ENCODE assay signal across 8 cellular contexts in genomic region chr3:134364061-134364935, GRCh38. TPM values are rescaled to one million over a fixed set of nuclear protein-coding genes. Genes with fewer than 3 reads are reported as not detected.
DNase-seq lines count a peak whose midpoint lies in the region; ATAC-seq, FAIRE-seq and TF ChIP-seq lines count a peak whose summit lies in the region.

No MANE protein-coding gene starts in this region.

- H3K9me3 ChIP-seq in A549 (no peaks in the 10 kb centered on the region), GM23248 (ENCODE audit: low read depth) (no peaks in the 10 kb centered on the region), gastrocnemius medialis (no peaks in the 10 kb centered on the region)

- H3K36me3 ChIP-seq in GM23248 (ENCODE audit: low read depth): peaks cover 88% of the 10 kb centered on the region
- peaks cover 0 to 36% of the 10 kb centered on the region in 2 donors for H3K36me3 ChIP-seq in gastrocnemius medialis

- 0% methylated on average over 13 of the region's 37 CpGs for WGBS in A549 (ENCODE audit: missing lambda C conversion rate)
- WGBS in GM23248 (ENCODE audit: low coverage in 1 of 2, low lambda C conversion rate in 2 of 2, missing lambda C conversion rate in 2 of 2), 2 experiments: 0 to 3% methylated on average over 14 to 34 of the region's 37 CpGs

- TF ChIP-seq EP300 in A549 (IDR thresholded peaks at IDR 0.05): peak; percentile 68 to 86; a peak in 3 of 5 replicates

- H2AFZ ChIP-seq in GM23248: no peak overlapping the region

- TF ChIP-seq CTCF in A549 (IDR thresholded peaks at IDR 0.05): no peak
- TF ChIP-seq CTCF in gastrocnemius medialis (IDR thresholded peaks at IDR 0.05 in 4 of 5, conservative IDR thresholded peaks at IDR 0.05 in 1 of 5): no peak

- TF ChIP-seq POLR2A in A549 (IDR thresholded peaks at IDR 0.05; ENCODE audit: low read length) (no peak), gastrocnemius medialis (IDR thresholded peaks at IDR 0.05) (no peak)

- H3K4me2 ChIP-seq in A549 (peak overlapping the region; percentile 93), GM23248 (ENCODE audit: unreplicated experiment) (peak overlapping the region; percentile 77)

- peak overlapping the region; percentile 31; the same call in 2 of the 3 replicates for H3K4me3 ChIP-seq in A549
- H3K4me3 ChIP-seq in GM23248: peak overlapping the region; percentile 56
- peak overlapping the region; percentile 39 to 49 (median 44) for H3K4me3 ChIP-seq in gastrocnemius medialis

- H3K9me2 ChIP-seq in GM23248 (ENCODE audit: insufficient read depth): no peaks in the 10 kb centered on the region

- H3K27me3 ChIP-seq in GM23248 (replicated peaks; ENCODE audit: insufficient read depth) (no peaks in the 10 kb centered on the region), gastrocnemius medialis (no peaks in the 10 kb centered on the region)

- no peaks in the 10 kb centered on the region for H4K20me1 ChIP-seq in GM23248 (ENCODE audit: insufficient read depth)

- H3K4me1 ChIP-seq in A549 (peaks cover 97% of the 10 kb centered on the region), GM23248 (ENCODE audit: insufficient read depth) (peaks cover 96% of the 10 kb centered on the region), gastrocnemius medialis (peaks cover 81 to 98% of the 10 kb centered on the region in 2 donors)

- peaks cover 94% of the 10 kb centered on the region for H3F3A ChIP-seq in GM23248 (ENCODE audit: insufficient read depth)

- FAIRE-seq in A549 (lab: Jason Lieb, UNC): no peak

- peak in 1 of 2 experiments; percentile 37; a peak in 2 of 5 replicates for TF ChIP-seq RAD21 in A549 (conservative IDR thresholded peaks at IDR 0.05 in 1 of 2, IDR thresholded peaks at IDR 0.05 in 1 of 2)

- in situ Hi-C loops in GM23248 (cut with MboI): loop anchor here (5.0 kb wide), 1 partner anchor 108 kb away; no protein-coding TSS in a partner anchor
- in situ Hi-C loops in gastrocnemius medialis (cut with MboI; ENCODE audit: low sequenced_read_pairs in 4 of 4): no loop called here

- POLR2A ChIA-PET in A549 (lab: Yijun Ruan, JAX): interaction anchor here (0.5 to 4.8 kb wide), 14 partner anchors 10 to 1156 kb away, joined by 3 to 88 read pairs (median 6); partner anchors contain the start of gene AMOTL2

- H3K27ac ChIP-seq in A549 (peak overlapping the region; percentile 99 to 100), GM23248 (peak overlapping the region; percentile 99), gastrocnemius medialis (peak overlapping the region; percentile 72 to 99 (median 97))

- CTCF ChIA-PET in A549 (lab: Yijun Ruan, JAX): interaction anchor here (0.9 to 31.4 kb wide), 15 partner anchors 8 to 152 kb away, joined by 3 to 356 read pairs (median 4); partner anchors contain the start of genes AMOTL2, ANAPC13 and CEP63

- intact Hi-C loops in gastrocnemius medialis (cut with DNase I; ENCODE audit: low total_unique reads): loop anchor here (1.0 to 10.0 kb wide), 5 partner anchors 9 to 1639 kb away; partner anchors contain the start of genes CDV3, NPHP3 and RYK

- DNase-seq in A549 (ENCODE audit: low read depth in 1 of 2, low spot score in 1 of 2) (peak; percentile 93 to 94), GM23248 (peak; percentile 99), RPMI7951 (ENCODE audit: low read depth) (peak; percentile 97), cerebellum (ENCODE audit: low spot score) (peak; percentile 35), iPS-NIHi7 (ENCODE audit: extremely low spot score) (peak; percentile 92), gastrocnemius medialis (peak; percentile 88 to 95), GM19240 (ENCODE audit: insufficient read length, low spot score) (no peak)

- peak; percentile 74 to 82 for ATAC-seq in A549
- peak; percentile 82 to 87 for ATAC-seq in gastrocnemius medialis
- no peak for ATAC-seq in GM18520 (IDR thresholded peaks at IDR 0.05; ENCODE audit: unreplicated experiment)

- peak overlapping the region; percentile 100 for H3K9ac ChIP-seq in GM23248

- H3K79me2 ChIP-seq in GM23248 (ENCODE audit: insufficient read depth): peaks cover 74% of the 10 kb centered on the region

TF ChIP-seq in A549, 52 proteins besides CTCF, POLR2A, EP300 and RAD21:
- no peak for TF ChIP-seq MAZ (IDR thresholded peaks at IDR 0.05; ENCODE audit: borderline replicate concordance, low read depth, low read length)
- peak in 1 of 2 experiments; percentile 28; a peak in 1 of 4 replicates for TF ChIP-seq CEBPB (IDR thresholded peaks at IDR 0.05)
- 0 out of 2 replicates have a peak, but pooled peaks have one; percentile 14 for TF ChIP-seq FOSL2 (IDR thresholded peaks at IDR 0.05)
- peak; percentile 36; the same call in 1 of the 2 replicates for TF ChIP-seq FOSL2 (CRISPR knock-in tag; IDR thresholded peaks at IDR 0.05)
- no peak for TF ChIP-seq MAFK (IDR thresholded peaks at IDR 0.05; ENCODE audit: partially characterized antibody)
- TF ChIP-seq RNF2 (IDR thresholded peaks at IDR 0.05; ENCODE audit: borderline replicate concordance, low read depth): no peak
- peak; percentile 43; the same call in 1 of the 3 replicates for TF ChIP-seq BCL3 (IDR thresholded peaks at IDR 0.05)
- peak; percentile 98 for TF ChIP-seq HOXB5 (CRISPR knock-in tag; IDR thresholded peaks at IDR 0.05)
- peak; percentile 65 for TF ChIP-seq BHLHE40 (IDR thresholded peaks at IDR 0.05; ENCODE audit: low read depth, low read length)
- no peak for TF ChIP-seq PHF8 (IDR thresholded peaks at IDR 0.05; ENCODE audit: borderline replicate concordance, low read depth)
- TF ChIP-seq SMC3 (IDR thresholded peaks at IDR 0.05): peak; percentile 32; the same call in 2 of the 3 replicates
- peak; percentile 82 for TF ChIP-seq GATA3 (IDR thresholded peaks at IDR 0.05; ENCODE audit: borderline replicate concordance)
- peak in 1 of 2 experiments; percentile 86; a peak in 3 of 5 replicates for TF ChIP-seq JUN (IDR thresholded peaks at IDR 0.05)
- no peak for TF ChIP-seq ESRRA (IDR thresholded peaks at IDR 0.05; ENCODE audit: borderline replicate concordance, low read length)
- peak; percentile 47 for TF ChIP-seq JUNB (IDR thresholded peaks at IDR 0.05)
- TF ChIP-seq PBX3 (IDR thresholded peaks at IDR 0.05): peak; percentile 80
- TF ChIP-seq MAX (IDR thresholded peaks at IDR 0.05): peak; percentile 64; the same call in 1 of the 2 replicates

RNA-seq across cellular contexts. Expression of gene AMOTL2, which starts 9.9 kb away (rescaled TPM):
- 36.3 and 44.1 TPM in 2 replicates for polyA plus RNA-seq in A549 (2011; rRNA removed)
- polyA plus RNA-seq in A549 (2012; cell fraction: cytosol; rRNA removed): 70.4 and 95.3 TPM in 2 replicates
- polyA plus RNA-seq in A549 (2012; cell fraction: nucleus; rRNA removed): 144 and 160 TPM in 2 replicates
- polyA plus RNA-seq in A549 (2017; fragmentation: RNase III; extraction: RNeasy Plus Mini Kit Qiagen cat#74134 plus additional on column Dnase treatment): 40.7 to 49.4 TPM (median 41.1 TPM) in 3 replicates
- 48.6 and 69.1 TPM in 2 replicates for polyA minus RNA-seq in A549 (2011; rRNA and poly(A)+ RNA removed)
- total RNA-seq in GM23248 (2014; rRNA removed; shearing (Covaris generic)): 336 and 347 TPM in 2 replicates
- 156 TPM in 2 replicates for polyA plus RNA-seq in GM23248 (2016; fragmentation: Nextera tagmentation; extraction: Ambion mirVana)
- 13.1 and 15.1 TPM in 2 replicates for total RNA-seq in RPMI7951 (2014; rRNA removed; shearing (Covaris generic))
- 49.3 TPM for total RNA-seq in cerebellum
- total RNA-seq in gastrocnemius medialis: 10 to 100 TPM; 17.9 to 29.9 (median 20.6) TPM
